17 cellular contexts compared by ENCODE assay signal in genomic region chr11:9210224-9210921, GRCh38. TPM values are rescaled to one million over a fixed set of nuclear protein-coding genes. Genes with fewer than 3 reads are reported as not detected.
DNase-seq lines count a peak whose midpoint lies in the region; ATAC-seq and TF ChIP-seq lines count a peak whose summit lies in the region.
"Had no signal": no experiment of that assay in that cellular context is flagged by ENCODE, and none has a peak within 500 bp of the region (broad histone marks: within the 10 kb centered on the region; RNA-seq: fewer than 3 reads in every experiment).

No MANE protein-coding gene starts in this region.

- H3K27ac ChIP-seq in OCI-LY3 (ENCODE audit: low read length) (peak overlapping the region; percentile 33; the same call in 1 of the 2 replicates), endodermal cell (ENCODE audit: low read depth, low read length) (no peak overlapping the region)
- H3K27ac ChIP-seq: upper lobe of right lung had no signal

- no peak overlapping the region for H2AFZ ChIP-seq in OCI-LY3 (ENCODE audit: low read depth, low read length)

- H3K4me2 ChIP-seq in OCI-LY3 (ENCODE audit: low read length), result peak overlapping the region; percentile 54

- no peaks in the 10 kb centered on the region for H3K27me3 Mint-ChIP-seq in activated T-cell treated with anti-CD3 and anti-CD28 coated beads, Interleukin-2, amount 50 U/mL, for 4 hours (ENCODE audit: low read depth)
- H3K27me3 Mint-ChIP-seq in endodermal cell (ENCODE audit: insufficient read depth), result no peaks in the 10 kb centered on the region

- no peaks in the 10 kb centered on the region for H3K9me3 Mint-ChIP-seq in activated T-cell treated with anti-CD3 and anti-CD28 coated beads, Interleukin-2, amount 50 U/mL, for 4 hours
- no peaks in the 10 kb centered on the region for H3K9me3 Mint-ChIP-seq in endodermal cell
- no peaks in the 10 kb centered on the region for H3K9me3 Mint-ChIP-seq in stimulated activated effector memory CD8-positive, alpha-beta T cell treated with anti-CD3 and anti-CD28 coated beads, Interleukin-12 subunit alpha, Interleukin-12 subunit beta, amount 100 ng/mL, for 72 hours
- H3K9me3 Mint-ChIP-seq: neural crest cell had no signal

- H3K36me3 ChIP-seq in OCI-LY3 (replicated peaks; ENCODE audit: low read depth, low read length) (no peaks in the 10 kb centered on the region), endodermal cell (ENCODE audit: control insufficient read depth, insufficient read depth, low read length) (peaks cover 9% of the 10 kb centered on the region)

- 93 to 99% methylated on average over 3 to 5 of the region's 5 CpGs for WGBS in endodermal cell (ENCODE audit: insufficient coverage in 1 of 2, insufficient read length in 1 of 2), 2 experiments

- H3K4me3 Mint-ChIP-seq in activated T-cell treated with anti-CD3 and anti-CD28 coated beads, Interleukin-2, amount 50 U/mL, for 4 hours, result peak overlapping the region; percentile 39
- no peak overlapping the region for H3K4me3 Mint-ChIP-seq in endodermal cell
- no peak overlapping the region for H3K4me3 Mint-ChIP-seq in stimulated activated effector memory CD8-positive, alpha-beta T cell treated with anti-CD3 and anti-CD28 coated beads, Interleukin-12 subunit alpha, Interleukin-12 subunit beta, amount 100 ng/mL, for 72 hours
- H3K4me3 Mint-ChIP-seq: neural crest cell had no signal

- H3K27me3 ChIP-seq in OCI-LY3 (ENCODE audit: low read depth, low read length) (no peaks in the 10 kb centered on the region), endodermal cell (ENCODE audit: control insufficient read depth, insufficient read depth, low read length, poor library complexity, severe bottlenecking) (no peaks in the 10 kb centered on the region)
- H3K27me3 ChIP-seq: upper lobe of right lung had no signal

- H3K9me3 ChIP-seq in OCI-LY3 (ENCODE audit: insufficient read depth, low read length), result no peaks in the 10 kb centered on the region
- H3K9me3 ChIP-seq in endodermal cell (ENCODE audit: control insufficient read depth, low read length), result no peaks in the 10 kb centered on the region
- H3K9me3 ChIP-seq: upper lobe of right lung had no signal

- H3K4me1 ChIP-seq in OCI-LY3 (ENCODE audit: low read length), result peaks cover 39% of the 10 kb centered on the region
- peaks cover 14% of the 10 kb centered on the region for H3K4me1 ChIP-seq in endodermal cell (ENCODE audit: control insufficient read depth, insufficient read depth, low read length)

- no peak for DNase-seq in activated T-cell treated with anti-CD3 and anti-CD28 coated beads, Interleukin-2, amount 50 U/mL, for 4 hours
- DNase-seq in activated T-cell treated with anti-CD3 and anti-CD28 coated beads, Interleukin-2, amount 50 U/mL, for 1 hour, result no peak
- DNase-seq in endodermal cell (no peak), NCI-H2081 (lab: John Stamatoyannopoulos, UW) (no peak)
- DNase-seq in stimulated activated effector memory CD8-positive, alpha-beta T cell treated with anti-CD3 and anti-CD28 coated beads, Interleukin-12 subunit alpha, Interleukin-12 subunit beta, amount 100 ng/mL, for 72 hours (ENCODE audit: low spot score in 2 of 2), result no peak
- no peak for DNase-seq in activated CD8-positive, alpha-beta memory T cell treated with anti-CD3 and anti-CD28 coated beads, Interleukin-2, amount 50 U/mL, for 4 hours
- DNase-seq: central memory CD4-positive, alpha-beta T cell; DMS153; GOT3; kidney; NCI-H1092 treated with DMSO at 0.1 percent for 48 hours; NCI-H524 treated with DMSO at 0.1 percent for 48 hours; upper lobe of right lung had no signal

- H3K27ac Mint-ChIP-seq in endodermal cell, result peak overlapping the region; percentile 32
- H3K27ac Mint-ChIP-seq in stimulated activated effector memory CD8-positive, alpha-beta T cell treated with anti-CD3 and anti-CD28 coated beads, Interleukin-12 subunit alpha, Interleukin-12 subunit beta, amount 100 ng/mL, for 72 hours, result peak overlapping the region; percentile 4

- TF ChIP-seq CTCF in OCI-LY3 (IDR thresholded peaks at IDR 0.05; ENCODE audit: low read depth, low read length) (no peak), endodermal cell (conservative IDR thresholded peaks at IDR 0.05) (no peak)

- peaks cover 69% of the 10 kb centered on the region for H3K79me2 ChIP-seq in OCI-LY3 (ENCODE audit: low read length)

- no peak overlapping the region for H3K4me3 ChIP-seq in OCI-LY3 (ENCODE audit: low read length)
- H3K4me3 ChIP-seq in endodermal cell (ENCODE audit: low read length), result no peak overlapping the region
- H3K4me3 ChIP-seq: skin epidermis, upper lobe of right lung had no signal

- ATAC-seq in activated T-cell treated with anti-CD3 and anti-CD28 coated beads, Interleukin-2, amount 50 U/mL, for 4 hours, result peak; percentile 16 to 32
- ATAC-seq in stimulated activated effector memory CD8-positive, alpha-beta T cell treated with anti-CD3 and anti-CD28 coated beads, Interleukin-12 subunit alpha, Interleukin-12 subunit beta, amount 100 ng/mL, for 72 hours, result peak; percentile 51
- ATAC-seq in HG02798 (IDR thresholded peaks at IDR 0.05; ENCODE audit: poor library complexity, unreplicated experiment), result no peak
- ATAC-seq: upper lobe of right lung had no signal

- peaks cover 62% of the 10 kb centered on the region for H3K4me1 Mint-ChIP-seq in activated T-cell treated with anti-CD3 and anti-CD28 coated beads, Interleukin-2, amount 50 U/mL, for 4 hours (ENCODE audit: low read depth)
- peaks cover 43% of the 10 kb centered on the region for H3K4me1 Mint-ChIP-seq in endodermal cell
- H3K4me1 Mint-ChIP-seq in stimulated activated effector memory CD8-positive, alpha-beta T cell treated with anti-CD3 and anti-CD28 coated beads, Interleukin-12 subunit alpha, Interleukin-12 subunit beta, amount 100 ng/mL, for 72 hours, result peaks cover 37% of the 10 kb centered on the region

- H4K20me1 ChIP-seq in OCI-LY3 (ENCODE audit: insufficient read depth, low read length), result peaks cover 19% of the 10 kb centered on the region

- no peak overlapping the region for H3K9ac ChIP-seq in OCI-LY3 (ENCODE audit: low read length)
- no peak overlapping the region for H3K9ac ChIP-seq in endodermal cell (ENCODE audit: extremely low read depth, low read length, poor library complexity, severe bottlenecking)

- peaks cover 5% of the 10 kb centered on the region for H3K36me3 Mint-ChIP-seq in activated T-cell treated with anti-CD3 and anti-CD28 coated beads, Interleukin-2, amount 50 U/mL, for 4 hours (ENCODE audit: insufficient read depth)
- peaks cover 6% of the 10 kb centered on the region for H3K36me3 Mint-ChIP-seq in endodermal cell (ENCODE audit: low read depth)
- no peaks in the 10 kb centered on the region for H3K36me3 Mint-ChIP-seq in stimulated activated effector memory CD8-positive, alpha-beta T cell treated with anti-CD3 and anti-CD28 coated beads, Interleukin-12 subunit alpha, Interleukin-12 subunit beta, amount 100 ng/mL, for 72 hours

RNA-seq across cellular contexts. Expression of gene DENND5A, which starts 54.8 kb away (rescaled TPM):
- total RNA-seq in activated T-cell treated with anti-CD3 and anti-CD28 coated beads, Interleukin-2, amount 50 U/mL, for 4 hours, result 10 to 100 TPM; 32.5 to 62.9 (median 44.2) TPM
- total RNA-seq in endodermal cell, result 100 to 1,000 TPM; 119 to 171 TPM
- polyA plus RNA-seq in endodermal cell (2013, experiment 1 of 2), result 97.0 TPM
- 94.8 TPM for polyA plus RNA-seq in endodermal cell (2013, experiment 2 of 2)
